In genomic region chr15:34365073-34365825, GRCh38 we compare ENCODE assay signal across 9 cellular contexts. TPM values are rescaled to one million over a fixed set of nuclear protein-coding genes. Genes with fewer than 3 reads are reported as not detected.
DNase-seq lines count a peak whose midpoint lies in the region; ATAC-seq and TF ChIP-seq lines count a peak whose summit lies in the region.
"Had no signal": no experiment of that assay in that cellular context is flagged by ENCODE, and none has a peak within 500 bp of the region (broad histone marks: within the 10 kb centered on the region; RNA-seq: fewer than 3 reads in every experiment).

No MANE protein-coding gene starts in this region.

- peaks cover 37% of the 10 kb centered on the region for H3K36me3 ChIP-seq in OCI-LY7 (ENCODE audit: insufficient read depth, low read length)
- H3K36me3 ChIP-seq: neutrophil had no signal

- H3K36me3 Mint-ChIP-seq in neural crest cell (ENCODE audit: low read depth), result peaks cover 2% of the 10 kb centered on the region

- no peak for DNase-seq in GM12864 (ENCODE audit: low read depth)
- DNase-seq in OCI-LY7 (ENCODE audit: low spot score), result no peak
- DNase-seq in dorsolateral prefrontal cortex, result no peak
- DNase-seq in neural crest cell (ENCODE audit: low read depth, low spot score), result no peak
- no peak for DNase-seq in posterior vena cava (ENCODE audit: low spot score)
- no peak for DNase-seq in NCI-H1105 treated with DMSO at 0.1 percent for 48 hours (lab: John Stamatoyannopoulos, UW)
- no peak for DNase-seq in mucosa of gallbladder (ENCODE audit: low spot score)

- ATAC-seq in HG03025 (IDR thresholded peaks at IDR 0.05; ENCODE audit: low FRiP score, unreplicated experiment), result no peak

- peaks cover 18% of the 10 kb centered on the region for H3K4me1 ChIP-seq in OCI-LY7 (ENCODE audit: insufficient read depth, low read length, poor library complexity, severe bottlenecking)

- no peak overlapping the region for H2AFZ ChIP-seq in OCI-LY7 (ENCODE audit: low read length)

- intact Hi-C loops in OCI-LY7 (cut with micrococcal nuclease; ENCODE audit: unreplicated experiment) (loop anchor here (10.0 kb wide), 2 partner anchors 150 to 330 kb away; partner anchors contain the start of genes AVEN and KATNBL1), dorsolateral prefrontal cortex (cut with DNase I) (loop anchor here (5.0 to 10.0 kb wide), 6 partner anchors 140 to 300 kb away; partner anchors contain the start of genes EMC7 (in 2 of the 2), PGBD4 (in 2 of the 2), EMC4 (in 1 of the 2) and GOLGA8B (in 1 of the 2)), posterior vena cava (cut with DNase I) (loop anchor here in 1 of 2 donors (10.0 kb wide), 1 partner anchor 120 kb away; no protein-coding TSS in a partner anchor)

- no TSS peak for BruUV-seq in OCI-LY7 (replicated peaks; lab: Mats Ljungman, UMichigan)

- no peaks in the 10 kb centered on the region for H3K27me3 ChIP-seq in dorsolateral prefrontal cortex
- H3K27me3 ChIP-seq: neutrophil had no signal

- H3K4me2 ChIP-seq in OCI-LY7 (ENCODE audit: low read length), result peak overlapping the region; percentile 94

- H4K20me1 ChIP-seq in OCI-LY7 (ENCODE audit: insufficient read depth, low read length), result 0 out of 2 replicates have a peak, but pooled peaks cover 7% of the 10 kb centered on the region

- H3K27ac ChIP-seq in OCI-LY7 (ENCODE audit: low read depth, low read length, poor library complexity, severe bottlenecking) (no peak overlapping the region), dorsolateral prefrontal cortex (peak overlapping the region in 43 of 59 donors; percentile 7 to 100 (median 94))
- H3K27ac ChIP-seq: neutrophil had no signal

- peaks cover 19% of the 10 kb centered on the region for H3K4me1 Mint-ChIP-seq in neural crest cell

- no peaks in the 10 kb centered on the region for H3K9me2 ChIP-seq in OCI-LY7 (ENCODE audit: insufficient read depth, low read length)

- no peaks in the 10 kb centered on the region for H3K9me3 ChIP-seq in OCI-LY7 (ENCODE audit: low read length)
- H3K9me3 ChIP-seq: neutrophil had no signal

- peaks cover 13% of the 10 kb centered on the region for H3K79me2 ChIP-seq in OCI-LY7 (ENCODE audit: insufficient read depth, low read depth, low read length)

- CTCF ChIA-PET in OCI-LY7 (lab: Charles Lee; ENCODE audit: unreplicated experiment), result no interaction called here

- TF ChIP-seq CTCF in GM12864 (IDR thresholded peaks at IDR 0.05; ENCODE audit: low read depth, low read length, missing control alignments) (no peak), OCI-LY7 (conservative IDR thresholded peaks at IDR 0.05; ENCODE audit: low read length) (no peak), dorsolateral prefrontal cortex (IDR thresholded peaks at IDR 0.05 in 54 of 56, conservative IDR thresholded peaks at IDR 0.05 in 2 of 56; ENCODE audit: low read depth in 1 of 56, partially characterized antibody in 56 of 56) (no peak), neural crest cell (conservative IDR thresholded peaks at IDR 0.05) (no peak)

- H3K4me3 Mint-ChIP-seq in neural crest cell, result peak overlapping the region; percentile 97

- H3K9me3 Mint-ChIP-seq in neural crest cell, result no peaks in the 10 kb centered on the region

- H3K4me3 ChIP-seq in GM12864 (ENCODE audit: low read depth, low read length), result peak overlapping the region; percentile 88
- peak overlapping the region; percentile 99 for H3K4me3 ChIP-seq in OCI-LY7 (ENCODE audit: low read depth, low read length, poor library complexity, severe bottlenecking)
- peak overlapping the region in 56 of 59 donors; percentile 12 to 100 (median 92) for H3K4me3 ChIP-seq in dorsolateral prefrontal cortex

- H3K27ac Mint-ChIP-seq in neural crest cell (ENCODE audit: unreplicated experiment), result no peak overlapping the region

- no peaks in the 10 kb centered on the region for H3K27me3 Mint-ChIP-seq in neural crest cell (ENCODE audit: low read depth)

- POLR2A ChIA-PET in OCI-LY7 (lab: Charles Lee), result interaction anchor here (1.3 kb wide), 1 partner anchor 22 kb away, joined by 5 read pairs; the partner anchor contains the start of genes NOP10 and NUTM1

RNA-seq across cellular contexts. Expression of gene LPCAT4, which starts 1.7 kb away (rescaled TPM):
- total RNA-seq in OCI-LY7 (2014; rRNA removed; shearing (Covaris generic)), result 27.8 and 44.3 TPM in 2 replicates
- total RNA-seq in OCI-LY7 (2022) (74.5 and 84.4 TPM in 2 replicates), dorsolateral prefrontal cortex (100 to 1,000 TPM in 116 of 120 experiments, 10 to 100 TPM in 4; 71.1 to 266 (median 159) TPM), neural crest cell (57.3 and 59.7 TPM in 2 replicates), posterior vena cava (10 to 100 TPM; 26.7 to 35.4 TPM), mucosa of gallbladder (97.9 TPM)

RNA-seq across cellular contexts. Expression of gene NUTM1, which starts 22.1 kb away (rescaled TPM):
- total RNA-seq in OCI-LY7 (2014; rRNA removed; shearing (Covaris generic)), result not detected in 2 replicates
- total RNA-seq in OCI-LY7 (2022), result not detected in 2 replicates
- not detected for total RNA-seq in dorsolateral prefrontal cortex
- not detected in 2 replicates for total RNA-seq in neural crest cell
- total RNA-seq in posterior vena cava, result not detected
- not detected for total RNA-seq in mucosa of gallbladder

RNA-seq across cellular contexts. Expression of gene NOP10, which starts 22.3 kb away (rescaled TPM):
- total RNA-seq in OCI-LY7 (2014; rRNA removed; shearing (Covaris generic)), result 115 and 191 TPM in 2 replicates
- total RNA-seq in OCI-LY7 (2022), result 125 and 130 TPM in 2 replicates
- total RNA-seq in dorsolateral prefrontal cortex, result 10 to 100 TPM; 27.3 to 73.6 (median 47.5) TPM
- 181 and 191 TPM in 2 replicates for total RNA-seq in neural crest cell
- 100 to 1,000 TPM in 1 of 2 donors, 10 to 100 TPM in 1; 91.5 to 113 TPM for total RNA-seq in posterior vena cava
- total RNA-seq in mucosa of gallbladder, result 116 TPM

RNA-seq across cellular contexts. Expression of gene SLC12A6, which starts 27.7 kb away (rescaled TPM):
- 8.9 and 11.5 TPM in 2 replicates for total RNA-seq in OCI-LY7 (2014; rRNA removed; shearing (Covaris generic))
- total RNA-seq in OCI-LY7 (2022), result 14.9 and 16.1 TPM in 2 replicates
- 10 to 100 TPM; 31.2 to 56.8 (median 43.6) TPM for total RNA-seq in dorsolateral prefrontal cortex
- 10.9 and 12.4 TPM in 2 replicates for total RNA-seq in neural crest cell
- total RNA-seq in posterior vena cava, result 10 to 100 TPM; 17.9 to 24.1 TPM
- total RNA-seq in mucosa of gallbladder, result 18.3 TPM
